ENCODE assay signal across 9 cellular contexts in the genomic region with DNA sequence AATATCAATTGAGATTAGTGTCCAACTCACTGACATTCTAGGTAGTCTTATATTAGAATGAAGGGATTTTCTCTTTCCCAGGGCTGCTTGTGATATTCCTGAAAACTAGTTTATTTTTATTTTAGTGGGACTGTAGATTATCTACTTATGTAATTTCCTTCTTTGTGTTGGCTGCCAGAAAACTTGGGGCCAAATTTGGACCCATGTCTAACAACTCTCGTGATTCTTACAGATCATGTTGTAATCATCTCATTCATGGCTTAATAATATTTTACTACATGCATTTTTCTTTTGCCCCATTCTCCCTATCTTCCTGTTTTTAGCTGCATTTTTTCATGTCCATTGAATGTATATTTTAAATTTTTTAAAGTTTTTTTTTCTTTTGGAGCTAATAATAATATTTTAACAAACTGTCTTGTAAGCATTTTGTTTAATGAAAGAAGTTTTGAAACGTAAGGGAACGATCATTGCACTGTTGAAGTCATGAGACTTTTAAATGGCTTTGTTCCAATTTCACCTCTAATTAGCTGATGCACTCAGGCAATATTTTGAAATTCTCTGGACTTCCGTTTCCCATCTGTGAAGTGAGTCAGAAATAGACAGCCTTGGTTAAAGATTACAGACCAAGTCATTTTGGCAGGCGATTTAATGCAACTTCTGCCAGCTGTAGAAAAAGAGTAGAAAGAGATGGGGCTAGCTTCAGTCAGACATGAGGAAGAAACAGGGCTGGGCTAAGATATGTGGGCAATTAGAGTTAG. TPM values are rescaled to one million over a fixed set of nuclear protein-coding genes. Genes with fewer than 3 reads are reported as not detected.
A peak's percentile ranks its signal among the peaks of the same experiment; 100 is the strongest.
DNase-seq lines count a peak whose midpoint lies in the region; ATAC-seq and TF ChIP-seq lines count a peak whose summit lies in the region.
"Had no signal": no experiment of that assay in that cellular context is flagged by ENCODE, and none has a peak within 500 bp of the region (broad histone marks: within the 10 kb centered on the region; RNA-seq: fewer than 3 reads in every experiment).

No MANE protein-coding gene starts in this region.

- DNase-seq in astrocyte of the hippocampus (ENCODE audit: low read depth, low spot score): peak; percentile 75
- DNase-seq in retinal pigment epithelial cell (ENCODE audit: low read depth): peak; percentile 94
- no peak for DNase-seq in SK-N-DZ (ENCODE audit: low spot score)
- no peak for DNase-seq in sigmoid colon
- DNase-seq in OCI-LY7 (ENCODE audit: low spot score): no peak
- DNase-seq in immature natural killer cell: no peak

- H3K27ac ChIP-seq in sigmoid colon: no peak overlapping the region
- H3K27ac ChIP-seq in OCI-LY7 (ENCODE audit: low read depth, low read length, poor library complexity, severe bottlenecking): no peak overlapping the region

- H3K79me2 ChIP-seq in OCI-LY7 (ENCODE audit: insufficient read depth, low read depth, low read length): no peaks in the 10 kb centered on the region

- H3K9me3 ChIP-seq in sigmoid colon (peaks cover 0 to 3% (median 0%) of the 10 kb centered on the region in 4 donors), OCI-LY7 (ENCODE audit: low read length) (no peaks in the 10 kb centered on the region)

- no peak for TF ChIP-seq CTCF in retinal pigment epithelial cell (conservative IDR thresholded peaks at IDR 0.05; ENCODE audit: low read depth, low read length)
- TF ChIP-seq CTCF in sigmoid colon (IDR thresholded peaks at IDR 0.05): no peak
- no peak for TF ChIP-seq CTCF in OCI-LY7 (conservative IDR thresholded peaks at IDR 0.05; ENCODE audit: low read length)

- H3K36me3 Mint-ChIP-seq in immature natural killer cell: no peaks in the 10 kb centered on the region

- WGBS in sigmoid colon, 2 donors: 26 to 43% methylated on average over 5 of the region's 5 CpGs

- no peaks in the 10 kb centered on the region for H3K9me2 ChIP-seq in OCI-LY7 (ENCODE audit: insufficient read depth, low read length)

- no peak for TF ChIP-seq EP300 in sigmoid colon (IDR thresholded peaks at IDR 0.05)

- no peaks in the 10 kb centered on the region for H4K20me1 ChIP-seq in OCI-LY7 (ENCODE audit: insufficient read depth, low read length)

- peaks cover 0 to 12% (median 2%) of the 10 kb centered on the region in 3 donors for H3K27me3 Mint-ChIP-seq in immature natural killer cell (ENCODE audit: low read depth in 3 of 3)

- no peaks in the 10 kb centered on the region for H3K4me1 ChIP-seq in sigmoid colon
- H3K4me1 ChIP-seq in OCI-LY7 (ENCODE audit: insufficient read depth, low read length, poor library complexity, severe bottlenecking): no peaks in the 10 kb centered on the region

- H3K4me3 Mint-ChIP-seq in immature natural killer cell: no peak overlapping the region
- H3K4me3 Mint-ChIP-seq: central memory CD8-positive, alpha-beta T cell had no signal

- no peak overlapping the region for H2AFZ ChIP-seq in OCI-LY7 (ENCODE audit: low read length)

- CTCF ChIA-PET in OCI-LY7 (lab: Charles Lee; ENCODE audit: unreplicated experiment): interaction anchor here (0.5 kb wide), 1 partner anchor 1170 kb away, joined by 6 read pairs; no protein-coding TSS in a partner anchor

- ATAC-seq in GM19324 (IDR thresholded peaks at IDR 0.05; ENCODE audit: low FRiP score, unreplicated experiment) (peak; percentile 89), HG03378 (IDR thresholded peaks at IDR 0.05; ENCODE audit: unreplicated experiment) (peak; percentile 95)

- TF ChIP-seq POLR2A in sigmoid colon (IDR thresholded peaks at IDR 0.05): no peak

- POLR2A ChIA-PET in OCI-LY7 (lab: Charles Lee): interaction anchor here (0.7 to 1.0 kb wide), 2 partner anchors 11 to 87 kb away, joined by 3 to 4 read pairs; no protein-coding TSS in a partner anchor

- intact Hi-C loops in sigmoid colon (cut with DNase I) (no loop called here), OCI-LY7 (cut with micrococcal nuclease; ENCODE audit: unreplicated experiment) (no loop called here)

- BruUV-seq in OCI-LY7 (replicated peaks; lab: Mats Ljungman, UMichigan): no TSS peak

- H3K27ac Mint-ChIP-seq in immature natural killer cell: no peak overlapping the region

- H3K4me3 ChIP-seq in retinal pigment epithelial cell (ENCODE audit: low read length) (no peak overlapping the region), sigmoid colon (no peak overlapping the region), OCI-LY7 (ENCODE audit: low read depth, low read length, poor library complexity, severe bottlenecking) (no peak overlapping the region)

- H3K4me2 ChIP-seq in OCI-LY7 (ENCODE audit: low read length): no peak overlapping the region

- H3K9me3 Mint-ChIP-seq in immature natural killer cell: peaks cover 0 to 8% (median 4%) of the 10 kb centered on the region in 6 donors

- no peaks in the 10 kb centered on the region for H3K27me3 ChIP-seq in sigmoid colon

- no peaks in the 10 kb centered on the region for H3K4me1 Mint-ChIP-seq in immature natural killer cell
- H3K4me1 Mint-ChIP-seq: central memory CD8-positive, alpha-beta T cell had no signal

- no peaks in the 10 kb centered on the region for H3K36me3 ChIP-seq in sigmoid colon
- H3K36me3 ChIP-seq in OCI-LY7 (ENCODE audit: insufficient read depth, low read length): no peaks in the 10 kb centered on the region

RNA-seq across cellular contexts. Expression of gene TDO2, which starts 14.3 kb away (rescaled TPM):
- polyA plus RNA-seq in SK-N-DZ (2014; cell fraction: cytosol; rRNA removed): not detected in 2 replicates
- not detected in 2 replicates for polyA plus RNA-seq in SK-N-DZ (2014; cell fraction: nucleus; rRNA removed)
- total RNA-seq in sigmoid colon: under 1 TPM in 2 of 4 donors, not detected in 2; 0.36 to 0.49 TPM
- 1 to 10 TPM in 1 of 3 donors, not detected in 2; 5.4 TPM for polyA plus RNA-seq in sigmoid colon
- not detected in 2 replicates for total RNA-seq in OCI-LY7 (2014; rRNA removed; shearing (Covaris generic))
- total RNA-seq in OCI-LY7 (2022): not detected in 2 replicates
- polyA plus RNA-seq in immature natural killer cell: not detected

RNA-seq across cellular contexts. Expression of gene ASIC5, which starts 23.1 kb away (rescaled TPM):
- not detected in 2 replicates for polyA plus RNA-seq in SK-N-DZ (2014; cell fraction: cytosol; rRNA removed)
- polyA plus RNA-seq in SK-N-DZ (2014; cell fraction: nucleus; rRNA removed): not detected in 2 replicates
- not detected for total RNA-seq in sigmoid colon
- not detected for polyA plus RNA-seq in sigmoid colon
- total RNA-seq in OCI-LY7 (2014; rRNA removed; shearing (Covaris generic)): not detected in 2 replicates
- not detected in 2 replicates for total RNA-seq in OCI-LY7 (2022)
- not detected for polyA plus RNA-seq in immature natural killer cell

Comparison
In these comparisons a context has a peak if more than half of its experiments do, and no peak if none do; other contexts are left out.
1. DNase-seq: peak in astrocyte of the hippocampus (single experiment) and retinal pigment epithelial cell (single experiment); none in SK-N-DZ (single experiment), sigmoid colon (single experiment), OCI-LY7 (single experiment) and immature natural killer cell (0 of 3).